30 cellular contexts compared by ENCODE assay signal in the genomic region with DNA sequence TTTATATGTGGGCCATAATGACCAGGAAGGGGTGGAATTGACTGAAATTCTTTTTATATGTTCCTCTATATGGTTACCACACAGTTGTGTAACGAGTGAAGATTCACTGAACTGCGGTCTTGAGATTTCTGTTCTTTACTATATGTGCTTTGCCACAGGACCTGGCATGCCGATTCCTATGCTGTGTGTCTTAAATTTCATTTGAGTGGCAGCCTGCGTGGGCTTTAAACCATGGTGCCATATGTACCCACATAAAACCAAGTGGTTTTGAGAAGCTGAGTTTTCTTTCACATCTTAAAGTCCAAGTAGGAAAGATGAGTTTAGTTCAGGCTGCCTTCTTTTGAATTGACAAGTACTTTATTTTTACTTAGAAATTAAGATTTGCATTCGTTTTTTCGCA.
"Had no signal": no experiment of that assay in that cellular context is flagged by ENCODE, and none has a peak within 500 bp of the region (broad histone marks: within the 10 kb centered on the region; RNA-seq: fewer than 3 reads in every experiment).

No MANE protein-coding gene starts in this region.

- H3K27ac ChIP-seq: adrenal gland, ascending aorta, body of pancreas, brain microvascular endothelial cell, breast epithelium, cardiac muscle cell had no signal

- DNase-seq: activated effector memory CD4-positive, alpha-beta T cell treated with anti-CD3 and anti-CD28 coated beads, Interleukin-2, amount 50 U/mL, for 16 hours; activated effector memory CD4-positive, alpha-beta T cell treated with Interleukin-2 at 50 U/mL for 16 hours; activated gamma-delta T cell; activated gamma-delta T cell treated with Interleukin-2 at 50 U/mL for 16 hours; activated naive CD4-positive, alpha-beta T cell; activated naive CD4-positive, alpha-beta T cell treated with anti-CD3 and anti-CD28 coated beads for 36 hours; activated naive CD4-positive, alpha-beta T cell treated with anti-CD3 and anti-CD28 coated beads, Interleukin-2, amount 10 ng/mL, durations not matched to agents 7 days and 5 days; activated naive CD4-positive, alpha-beta T cell treated with anti-CD3 and anti-CD28 coated beads, Interleukin-2, amount 50 U/mL, for 16 hours; activated naive CD4-positive, alpha-beta T cell treated with Interleukin-2 at 50 U/mL for 16 hours; activated naive CD8-positive, alpha-beta T cell treated with anti-CD3 and anti-CD28 coated beads for 36 hours; activated naive CD8-positive, alpha-beta T cell treated with anti-CD3 and anti-CD28 coated beads, Interleukin-2, amount 10 ng/mL, durations not matched to agents 7 days and 5 days; activated naive CD8-positive, alpha-beta T cell treated with anti-CD3 and anti-CD28 coated beads, Interleukin-2, amount 50 U/mL, for 24 hours; activated T-cell treated with anti-CD3 and anti-CD28 coated beads, Interleukin-2, amount 50 U/mL, for 24 hours; activated T-cell treated with anti-CD3 and anti-CD28 coated beads, Interleukin-2, amount 50 U/mL, for 4 hours; activated T-cell treated with anti-CD3 and anti-CD28 coated beads, Interleukin-2, amount 50 U/mL, for 48 hours; activated T-cell treated with anti-CD3 and anti-CD28 coated beads, Interleukin-2, amount 50 U/mL, for 72 hours; adrenal gland; amniotic stem cell; amygdala; aorta; body of pancreas; brain microvascular endothelial cell; caudate nucleus; central memory CD4-positive, alpha-beta T cell; cerebellar nuclear complex had no signal

- H3K27me3 ChIP-seq: adrenal gland, ascending aorta, body of pancreas, brain microvascular endothelial cell, breast epithelium, cardiac muscle cell had no signal

- ATAC-seq: activated naive CD4-positive, alpha-beta T cell treated with anti-CD3 and anti-CD28 coated beads, Interleukin-2, amount 50 U/mL, for 72 hours; activated naive CD8-positive, alpha-beta T cell treated with anti-CD3 and anti-CD28 coated beads, Interleukin-2, amount 50 U/mL, for 24 hours; activated T-cell treated with anti-CD3 and anti-CD28 coated beads, Interleukin-2, amount 50 U/mL, for 4 hours; activated T-cell treated with anti-CD3 and anti-CD28 coated beads, Interleukin-2, amount 50 U/mL, for 72 hours; activated T-helper 17 cell treated with anti-CD3 and anti-CD28 coated beads, Interleukin-2, amount 50 U/mL, for 72 hours; body of pancreas had no signal

- H3K4me3 ChIP-seq: adrenal gland, ascending aorta, body of pancreas, breast epithelium, cardiac muscle cell had no signal

- H3K36me3 ChIP-seq: adrenal gland, ascending aorta, brain microvascular endothelial cell, breast epithelium, cardiac muscle cell had no signal

- H3K9me3 ChIP-seq: adrenal gland, body of pancreas, breast epithelium had no signal

- H3K4me1 ChIP-seq: adrenal gland, body of pancreas, breast epithelium had no signal
